In genomic region chr20:35013421-35014411, GRCh38 we compare ENCODE assay signal across 11 cellular contexts. TPM values are rescaled to one million over a fixed set of nuclear protein-coding genes. Genes with fewer than 3 reads are reported as not detected.
DNase-seq lines count a peak whose midpoint lies in the region; TF ChIP-seq lines count a peak whose summit lies in the region.
"Had no signal": no experiment of that assay in that cellular context is flagged by ENCODE, and none has a peak within 500 bp of the region (broad histone marks: within the 10 kb centered on the region; RNA-seq: fewer than 3 reads in every experiment).

No MANE protein-coding gene starts in this region.

- no peaks in the 10 kb centered on the region for H3K27me3 ChIP-seq in subcutaneous abdominal adipose tissue (ENCODE audit: control insufficient read depth in 5 of 5, insufficient read depth in 4 of 5, low read length in 5 of 5)
- H3K27me3 ChIP-seq: colonic mucosa had no signal

- H3K4me1 ChIP-seq in subcutaneous abdominal adipose tissue (ENCODE audit: control insufficient read depth in 5 of 5, insufficient read depth in 5 of 5, low read length in 5 of 5), result peaks cover 11 to 94% (median 75%) of the 10 kb centered on the region in 5 donors
- H3K4me1 ChIP-seq: colonic mucosa had no signal

- POLR2A ChIA-PET in GM10248 (lab: Yijun Ruan, JAX), result no interaction called here

- in situ Hi-C loops in SK-MEL-5 (cut with HindIII; ENCODE audit: low pct_unique_long_range_greater_than_20kb, low sequenced_read_pairs), result no loop called here

- peaks cover 3 to 80% (median 63%) of the 10 kb centered on the region in 5 donors for H3K36me3 ChIP-seq in subcutaneous abdominal adipose tissue (ENCODE audit: control insufficient read depth in 5 of 5, insufficient read depth in 5 of 5, low read length in 5 of 5)

- TF ChIP-seq CTCF in GM10248 (IDR thresholded peaks at IDR 0.05; ENCODE audit: control extremely low read depth, extremely low read depth, low read depth, missing control alignments), result no peak

- H3K9ac ChIP-seq in subcutaneous abdominal adipose tissue (ENCODE audit: low read length in 5 of 5), result peak overlapping the region in 1 of 5 donors; percentile 60

- peak; percentile 43 for DNase-seq in activated effector memory CD4-positive, alpha-beta T cell treated with anti-CD3 and anti-CD28 coated beads, Interleukin-2, amount 50 U/mL, for 16 hours
- DNase-seq in activated effector memory CD4-positive, alpha-beta T cell treated with Interleukin-2 at 50 U/mL for 16 hours, result no peak
- DNase-seq in SK-MEL-5 (ENCODE audit: low read depth, low spot score) (peak; percentile 44), foreskin melanocyte (peak; percentile 26), GM10248 (ENCODE audit: extremely low spot score) (no peak), NCI-H1417 (lab: John Stamatoyannopoulos, UW) (no peak)
- no peak for DNase-seq in effector CD8-positive, alpha-beta T cell (lab: John Stamatoyannopoulos, UW)
- DNase-seq: colonic mucosa had no signal

- CTCF ChIA-PET in GM10248 (lab: Yijun Ruan, JAX), result interaction anchor here (1.1 kb wide), 1 partner anchor 12 kb away, joined by 4 read pairs; no protein-coding TSS in a partner anchor

- H3K4me3 ChIP-seq in subcutaneous abdominal adipose tissue (ENCODE audit: low read depth in 1 of 5, low read length in 5 of 5), result no peak overlapping the region
- H3K4me3 ChIP-seq: colonic mucosa had no signal

- H3K9me3 ChIP-seq in subcutaneous abdominal adipose tissue (ENCODE audit: control insufficient read depth in 5 of 5, low read length in 5 of 5), result no peaks in the 10 kb centered on the region
- H3K9me3 ChIP-seq: colonic mucosa had no signal

- H3K27ac ChIP-seq in subcutaneous abdominal adipose tissue (ENCODE audit: low read depth, low read length), result peak overlapping the region; percentile 84
- H3K27ac ChIP-seq: colonic mucosa, RWPE1, WERI-Rb-1 had no signal

RNA-seq across cellular contexts. Expression of gene MYH7B, which starts 58.0 kb away (rescaled TPM):
- total RNA-seq in SK-MEL-5 (2014; rRNA removed; shearing (Covaris generic)), result 0.03 and 0.08 TPM in 2 replicates
- polyA plus RNA-seq in SK-MEL-5 (2015; cell fraction: cytosol; rRNA removed), result 0.15 and 0.69 TPM in 2 replicates
- polyA plus RNA-seq in SK-MEL-5 (2015; cell fraction: nucleus; rRNA removed), result 1.00 and 3.7 TPM in 2 replicates

RNA-seq across cellular contexts. Expression of gene GSS, which starts 58.1 kb away (rescaled TPM):
- total RNA-seq in SK-MEL-5 (2014; rRNA removed; shearing (Covaris generic)), result 154 and 164 TPM in 2 replicates
- polyA plus RNA-seq in SK-MEL-5 (2015; cell fraction: cytosol; rRNA removed), result 118 and 145 TPM in 2 replicates
- 436 and 469 TPM in 2 replicates for polyA plus RNA-seq in SK-MEL-5 (2015; cell fraction: nucleus; rRNA removed)

Comparison
In these comparisons a context has a peak if more than half of its experiments do, and no peak if none do; other contexts are left out.
1. DNase-seq: peak in activated effector memory CD4-positive, alpha-beta T cell treated with anti-CD3 and anti-CD28 coated beads, Interleukin-2, amount 50 U/mL, for 16 hours (single experiment), SK-MEL-5 (single experiment) and foreskin melanocyte (single experiment); none in activated effector memory CD4-positive, alpha-beta T cell treated with Interleukin-2 at 50 U/mL for 16 hours (single experiment), GM10248 (single experiment), NCI-H1417 (0 of 3) and effector CD8-positive, alpha-beta T cell (single experiment).